In genomic region chr12:6540181-6540877, GRCh38 we compare ENCODE assay signal across 8 cellular contexts. TPM values are rescaled to one million over a fixed set of nuclear protein-coding genes. Genes with fewer than 3 reads are reported as not detected.
DNase-seq lines count a peak whose midpoint lies in the region; ATAC-seq lines count a peak whose summit lies in the region.

No MANE protein-coding gene starts in this region.

- peak overlapping the region; percentile 88 for H3K27ac Mint-ChIP-seq in activated CD4-positive, alpha-beta memory T cell treated with anti-CD3 and anti-CD28 coated beads, Interleukin-2, amount 10 ng/mL, durations not matched to agents 7 days and 5 days
- H3K27ac Mint-ChIP-seq in naive thymus-derived CD8-positive, alpha-beta T cell: peak overlapping the region; percentile 66 to 93 (median 76)

- H3K36me3 Mint-ChIP-seq in activated CD4-positive, alpha-beta memory T cell treated with anti-CD3 and anti-CD28 coated beads, Interleukin-2, amount 10 ng/mL, durations not matched to agents 7 days and 5 days (ENCODE audit: low read depth): peaks cover 61% of the 10 kb centered on the region
- peaks cover 0 to 34% (median 12%) of the 10 kb centered on the region in 3 donors for H3K36me3 Mint-ChIP-seq in naive thymus-derived CD8-positive, alpha-beta T cell

- peaks cover 66% of the 10 kb centered on the region for H3K4me1 Mint-ChIP-seq in activated CD4-positive, alpha-beta memory T cell treated with anti-CD3 and anti-CD28 coated beads, Interleukin-2, amount 10 ng/mL, durations not matched to agents 7 days and 5 days
- peaks cover 14 to 55% (median 44%) of the 10 kb centered on the region in 4 donors for H3K4me1 Mint-ChIP-seq in naive thymus-derived CD8-positive, alpha-beta T cell

- peak overlapping the region; percentile 51 for H3K4me3 Mint-ChIP-seq in activated CD4-positive, alpha-beta memory T cell treated with anti-CD3 and anti-CD28 coated beads, Interleukin-2, amount 10 ng/mL, durations not matched to agents 7 days and 5 days
- H3K4me3 Mint-ChIP-seq in naive thymus-derived CD8-positive, alpha-beta T cell: peak overlapping the region; percentile 65 to 86 (median 80)

- peak; percentile 85 for ATAC-seq in esophagus mucosa
- peak; percentile 48 to 51 for ATAC-seq in naive thymus-derived CD8-positive, alpha-beta T cell
- ATAC-seq in HG02938 (IDR thresholded peaks at IDR 0.05; ENCODE audit: unreplicated experiment): no peak
- no peak for ATAC-seq in HG02623 (IDR thresholded peaks at IDR 0.05; ENCODE audit: unreplicated experiment)

- no peaks in the 10 kb centered on the region for H3K9me3 Mint-ChIP-seq in activated CD4-positive, alpha-beta memory T cell treated with anti-CD3 and anti-CD28 coated beads, Interleukin-2, amount 10 ng/mL, durations not matched to agents 7 days and 5 days
- H3K9me3 Mint-ChIP-seq in naive thymus-derived CD8-positive, alpha-beta T cell: no peaks in the 10 kb centered on the region

- no peaks in the 10 kb centered on the region for H3K27me3 Mint-ChIP-seq in activated CD4-positive, alpha-beta memory T cell treated with anti-CD3 and anti-CD28 coated beads, Interleukin-2, amount 10 ng/mL, durations not matched to agents 7 days and 5 days
- no peaks in the 10 kb centered on the region for H3K27me3 Mint-ChIP-seq in naive thymus-derived CD8-positive, alpha-beta T cell

- CTCF ChIA-PET in activated CD4-positive, alpha-beta memory T cell treated with anti-CD3 and anti-CD28 coated beads, Interleukin-2, amount 10 ng/mL, durations not matched to agents 7 days and 5 days (lab: Charles Lee): interaction anchor here (0.7 to 5.9 kb wide), 6 partner anchors 12 to 116 kb away, joined by 3 to 115 read pairs (median 7); partner anchors contain the start of genes IFFO1 and VAMP1

- POLR2A ChIA-PET in activated CD4-positive, alpha-beta memory T cell treated with anti-CD3 and anti-CD28 coated beads, Interleukin-2, amount 10 ng/mL, durations not matched to agents 7 days and 5 days (lab: Charles Lee): interaction anchor here (0.6 to 7.9 kb wide), 17 partner anchors 13 to 398 kb away, joined by 3 to 201 read pairs (median 4); partner anchors contain the start of genes IFFO1, MRPL51, NOP2 and VAMP1
- POLR2A ChIA-PET in naive thymus-derived CD8-positive, alpha-beta T cell (lab: Charles Lee): interaction anchor here (0.6 to 7.9 kb wide), 10 partner anchors 17 to 216 kb away, joined by 3 to 100 read pairs (median 6); partner anchors contain the start of genes CD27, MRPL51, TAPBPL and VAMP1

- peak; percentile 76 for DNase-seq in DMS 273 (lab: John Stamatoyannopoulos, UW; ENCODE audit: unreplicated experiment)
- no peak for DNase-seq in DMS 273 treated with DMSO at 0.1 percent for 48 hours (lab: John Stamatoyannopoulos, UW)
- DNase-seq in NCI-H2107 (lab: John Stamatoyannopoulos, UW): peak; percentile 75
- DNase-seq in activated CD4-positive, alpha-beta memory T cell treated with anti-CD3 and anti-CD28 coated beads, Interleukin-2, amount 10 ng/mL, durations not matched to agents 7 days and 5 days: peak; percentile 70
- peak in 5 of 10 donors; percentile 21 to 63 (median 41) for DNase-seq in naive thymus-derived CD8-positive, alpha-beta T cell

RNA-seq across cellular contexts. Expression of gene GAPDH, which starts 6.0 kb away (rescaled TPM):
- total RNA-seq in activated CD4-positive, alpha-beta memory T cell treated with anti-CD3 and anti-CD28 coated beads, Interleukin-2, amount 10 ng/mL, durations not matched to agents 7 days and 5 days: 1,000 to 10,000 TPM; 5,691 to 5,753 TPM
- 3,825 TPM for total RNA-seq in esophagus mucosa
- 100 to 1,000 TPM; 355 to 363 TPM for total RNA-seq in naive thymus-derived CD8-positive, alpha-beta T cell
- polyA plus RNA-seq in naive thymus-derived CD8-positive, alpha-beta T cell: 1,000 to 10,000 TPM; 1,014 to 1,110 (median 1,062) TPM

RNA-seq across cellular contexts. Expression of gene IFFO1, which starts 15.5 kb away (rescaled TPM):
- total RNA-seq in activated CD4-positive, alpha-beta memory T cell treated with anti-CD3 and anti-CD28 coated beads, Interleukin-2, amount 10 ng/mL, durations not matched to agents 7 days and 5 days: 10 to 100 TPM; 23.1 to 23.6 TPM
- total RNA-seq in esophagus mucosa: 1.2 TPM
- 10 to 100 TPM; 40.9 to 45.9 TPM for total RNA-seq in naive thymus-derived CD8-positive, alpha-beta T cell
- polyA plus RNA-seq in naive thymus-derived CD8-positive, alpha-beta T cell: 10 to 100 TPM in 1 of 3 donors, 1 to 10 TPM in 2; 3.7 to 10.8 (median 4.4) TPM

RNA-seq across cellular contexts. Expression of gene NOP2, which starts 27.8 kb away (rescaled TPM):
- 10 to 100 TPM; 46.5 to 50.9 TPM for total RNA-seq in activated CD4-positive, alpha-beta memory T cell treated with anti-CD3 and anti-CD28 coated beads, Interleukin-2, amount 10 ng/mL, durations not matched to agents 7 days and 5 days
- 30.6 TPM for total RNA-seq in esophagus mucosa
- 100 to 1,000 TPM in 1 of 2 experiments, 10 to 100 TPM in 1; 99.2 to 104 TPM for total RNA-seq in naive thymus-derived CD8-positive, alpha-beta T cell
- 10 to 100 TPM; 23.6 to 41.7 (median 24.7) TPM for polyA plus RNA-seq in naive thymus-derived CD8-positive, alpha-beta T cell

RNA-seq across cellular contexts. Expression of gene NCAPD2, which starts 46.4 kb away (rescaled TPM):
- total RNA-seq in activated CD4-positive, alpha-beta memory T cell treated with anti-CD3 and anti-CD28 coated beads, Interleukin-2, amount 10 ng/mL, durations not matched to agents 7 days and 5 days: 100 to 1,000 TPM; 153 to 156 TPM
- 37.4 TPM for total RNA-seq in esophagus mucosa
- total RNA-seq in naive thymus-derived CD8-positive, alpha-beta T cell: 10 to 100 TPM; 40.4 to 46.3 TPM
- polyA plus RNA-seq in naive thymus-derived CD8-positive, alpha-beta T cell: 10 to 100 TPM; 24.7 to 45.3 (median 28.1) TPM

RNA-seq across cellular contexts. Expression of gene MRPL51, which starts 47.3 kb away (rescaled TPM):
- 100 to 1,000 TPM; 204 to 208 TPM for total RNA-seq in activated CD4-positive, alpha-beta memory T cell treated with anti-CD3 and anti-CD28 coated beads, Interleukin-2, amount 10 ng/mL, durations not matched to agents 7 days and 5 days
- total RNA-seq in esophagus mucosa: 180 TPM
- 10 to 100 TPM; 71.6 to 77.3 TPM for total RNA-seq in naive thymus-derived CD8-positive, alpha-beta T cell
- 100 to 1,000 TPM; 220 to 230 (median 224) TPM for polyA plus RNA-seq in naive thymus-derived CD8-positive, alpha-beta T cell

Comparison
In these comparisons a context has a peak if more than half of its experiments do, and no peak if none do; other contexts are left out.
1. ATAC-seq: peak in esophagus mucosa (single experiment) and naive thymus-derived CD8-positive, alpha-beta T cell (2 of 2); none in HG02938 (single experiment) and HG02623 (single experiment).
2. RNA of gene GAPDH, which starts 6.0 kb away (total RNA-seq): 5,691 to 5,753 TPM in activated CD4-positive, alpha-beta memory T cell treated with anti-CD3 and anti-CD28 coated beads, Interleukin-2, amount 10 ng/mL, durations not matched to agents 7 days and 5 days and 3,825 TPM in esophagus mucosa (single experiment); 355 to 363 TPM in naive thymus-derived CD8-positive, alpha-beta T cell; every median in the first group is over 10 times any median in the second.
3. RNA of gene IFFO1, which starts 15.5 kb away (total RNA-seq): 40.9 to 45.9 TPM in naive thymus-derived CD8-positive, alpha-beta T cell and 23.1 to 23.6 TPM in activated CD4-positive, alpha-beta memory T cell treated with anti-CD3 and anti-CD28 coated beads, Interleukin-2, amount 10 ng/mL, durations not matched to agents 7 days and 5 days; 1.2 TPM in esophagus mucosa (single experiment); every median in the first group is over 10 times any median in the second.